Comparison of ENCODE assay signal across 8 cellular contexts in genomic region chr4:98659106-98659592, GRCh38.
DNase-seq lines count a peak whose midpoint lies in the region; ATAC-seq and TF ChIP-seq lines count a peak whose summit lies in the region.

No MANE protein-coding gene starts in this region.

- peaks cover 41% of the 10 kb centered on the region for H3K79me2 ChIP-seq in OCI-LY3 (ENCODE audit: low read length)

- peak overlapping the region; percentile 79 to 86 for H3K27ac Mint-ChIP-seq in effector memory CD8-positive, alpha-beta T cell

- peak overlapping the region; percentile 96 for H3K4me3 ChIP-seq in OCI-LY3 (ENCODE audit: low read length)
- H3K4me3 ChIP-seq in muscle layer of colon (ENCODE audit: low read depth in 1 of 2, low read length in 2 of 2), result peak overlapping the region; percentile 78 to 86

- no peak for DNase-seq in effector memory CD8-positive, alpha-beta T cell
- DNase-seq in NCI-H2107 treated with DMSO at 0.1 percent for 48 hours (lab: John Stamatoyannopoulos, UW; ENCODE audit: unreplicated experiment), result no peak
- no peak for DNase-seq in COR-L47 (lab: John Stamatoyannopoulos, UW)
- DNase-seq in SIG-M5 treated with dmso at 0.1 percent for 504 hours (lab: John Stamatoyannopoulos, UW; ENCODE audit: unreplicated experiment), result no peak

- peak overlapping the region; percentile 70 to 85 for H3K4me3 Mint-ChIP-seq in effector memory CD8-positive, alpha-beta T cell

- 0 out of 2 replicates have a peak, but pooled peaks cover 6% of the 10 kb centered on the region for H3K27me3 ChIP-seq in OCI-LY3 (ENCODE audit: low read depth, low read length)
- H3K27me3 ChIP-seq in muscle layer of colon (ENCODE audit: control insufficient read depth in 1 of 2, insufficient read depth in 2 of 2, low read length in 2 of 2), result no peaks in the 10 kb centered on the region

- peaks cover 7% of the 10 kb centered on the region for H3K36me3 Mint-ChIP-seq in effector memory CD8-positive, alpha-beta T cell (ENCODE audit: insufficient read depth)

- peak overlapping the region; percentile 51; the same call in 1 of the 2 replicates for H2AFZ ChIP-seq in OCI-LY3 (ENCODE audit: low read depth, low read length)

- H3K9ac ChIP-seq in ES-I3 (ENCODE audit: low read depth, low read length), result peak overlapping the region; percentile 55
- H3K9ac ChIP-seq in OCI-LY3 (ENCODE audit: low read length), result peak overlapping the region; percentile 71
- peak overlapping the region; percentile 49 for H3K9ac ChIP-seq in muscle layer of colon (ENCODE audit: low read length)

- H3K36me3 ChIP-seq in ES-I3 (ENCODE audit: insufficient read depth, low read length), result no peaks in the 10 kb centered on the region
- H3K36me3 ChIP-seq in OCI-LY3 (replicated peaks; ENCODE audit: low read depth, low read length), result peaks cover 4% of the 10 kb centered on the region
- no peaks in the 10 kb centered on the region for H3K36me3 ChIP-seq in muscle layer of colon (ENCODE audit: insufficient read depth, low read length)

- peaks cover 19% of the 10 kb centered on the region; the same call in 1 of the 2 replicates for H3K4me1 ChIP-seq in ES-I3 (ENCODE audit: insufficient read depth, low read length)
- peaks cover 53% of the 10 kb centered on the region for H3K4me1 ChIP-seq in OCI-LY3 (ENCODE audit: low read length)
- H3K4me1 ChIP-seq in muscle layer of colon (ENCODE audit: insufficient read depth, low read length), result peaks cover 12% of the 10 kb centered on the region

- ATAC-seq in effector memory CD8-positive, alpha-beta T cell (replicated peaks), result no peak
- no peak for ATAC-seq in GM18870 (IDR thresholded peaks at IDR 0.05; ENCODE audit: unreplicated experiment)

- peaks cover 62 to 76% of the 10 kb centered on the region in 2 donors for H3K4me1 Mint-ChIP-seq in effector memory CD8-positive, alpha-beta T cell (ENCODE audit: low read depth in 2 of 2)

- H3K9me3 Mint-ChIP-seq in effector memory CD8-positive, alpha-beta T cell, result peaks cover 0 to 3% of the 10 kb centered on the region in 2 donors

- no peak for TF ChIP-seq CTCF in OCI-LY3 (IDR thresholded peaks at IDR 0.05; ENCODE audit: low read depth, low read length)

- H3K9me3 ChIP-seq in ES-I3 (ENCODE audit: control insufficient read depth, insufficient read depth, low read length), result no peaks in the 10 kb centered on the region
- H3K9me3 ChIP-seq in OCI-LY3 (ENCODE audit: insufficient read depth, low read length), result no peaks in the 10 kb centered on the region
- no peaks in the 10 kb centered on the region for H3K9me3 ChIP-seq in muscle layer of colon (ENCODE audit: low read length)

- peaks cover 22% of the 10 kb centered on the region for H4K20me1 ChIP-seq in OCI-LY3 (ENCODE audit: insufficient read depth, low read length)

- no peaks in the 10 kb centered on the region for H3K27me3 Mint-ChIP-seq in effector memory CD8-positive, alpha-beta T cell

- peak overlapping the region; percentile 93 for H3K4me2 ChIP-seq in OCI-LY3 (ENCODE audit: low read length)

- peak overlapping the region; percentile 20; the same call in 1 of the 2 replicates for H3K27ac ChIP-seq in OCI-LY3 (ENCODE audit: low read length)
- H3K27ac ChIP-seq in muscle layer of colon (ENCODE audit: low read depth, low read length), result peak overlapping the region; percentile 67
